ENCODE assay signal across 18 cellular contexts in the genomic region with DNA sequence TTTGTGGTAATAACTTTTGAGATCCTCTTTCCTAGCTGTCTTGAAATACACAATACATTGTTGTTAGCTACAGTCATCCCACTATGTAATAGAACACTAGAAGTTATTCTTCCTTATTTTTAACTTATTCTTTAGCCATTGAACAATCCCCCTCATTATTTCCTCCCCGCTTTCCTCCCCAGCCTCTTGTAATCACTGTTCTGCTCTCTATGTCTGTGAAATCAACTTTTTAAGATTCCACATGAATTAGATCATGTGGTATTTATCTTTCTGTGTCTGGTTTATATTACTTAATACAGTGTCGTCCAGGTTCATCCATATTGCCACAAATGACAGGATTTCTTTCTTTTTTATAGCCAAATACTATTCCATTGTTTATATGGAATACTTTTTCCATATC.
DNase-seq lines count a peak whose midpoint lies in the region; FAIRE-seq and TF ChIP-seq lines count a peak whose summit lies in the region.
"Had no signal": no experiment of that assay in that cellular context is flagged by ENCODE, and none has a peak within 500 bp of the region (broad histone marks: within the 10 kb centered on the region; RNA-seq: fewer than 3 reads in every experiment).

No MANE protein-coding gene starts in this region.

- no peaks in the 10 kb centered on the region for H3K36me3 ChIP-seq in osteoblast (ENCODE audit: insufficient read depth, low read length)
- H3K36me3 ChIP-seq: BE2C had no signal

- DNase-seq in COLO829 (ENCODE audit: low spot score) (peak; percentile 7), GM19239 (ENCODE audit: insufficient read length, low spot score) (no peak), choroid plexus epithelial cell (ENCODE audit: low read depth) (peak; percentile 4), iris pigment epithelial cell (ENCODE audit: low read depth) (peak; percentile 37), osteoblast (ENCODE audit: insufficient read length, low spot score, missing footprints) (no peak), GM03348 (ENCODE audit: low spot score) (no peak)
- DNase-seq in activated CD4-positive, alpha-beta T cell treated with anti-CD3 and anti-CD28 coated beads, Interleukin-2, amount 50 U/mL, for 48 hours, result no peak
- no peak for DNase-seq in stimulated activated CD4-positive, alpha-beta T cell treated with anti-CD3 and anti-CD28 coated beads, Interleukin-4, amount 100 ng/mL, for 1 hour
- DNase-seq: ACHN; BE2C; C1 segment of cervical spinal cord; CD4-positive, CD25-positive, alpha-beta regulatory T cell; DMS79 treated with DMSO at 0.1 percent for 48 hours; EL; HCEC 1CT had no signal

- no peaks in the 10 kb centered on the region for H4K20me1 ChIP-seq in osteoblast (ENCODE audit: insufficient read depth, low read length)

- H3K27me3 ChIP-seq in osteoblast (ENCODE audit: insufficient read depth, low read length), result no peaks in the 10 kb centered on the region
- H3K27me3 ChIP-seq: BE2C had no signal

- peaks cover 2% of the 10 kb centered on the region for H3K9me3 ChIP-seq in osteoblast (ENCODE audit: low read depth, low read length)
- H3K9me3 ChIP-seq: BE2C had no signal

- no peak overlapping the region for H3K4me3 ChIP-seq in choroid plexus epithelial cell (ENCODE audit: low read depth, low read length)
- no peak overlapping the region for H3K4me3 ChIP-seq in osteoblast (ENCODE audit: insufficient read depth, low read length)
- H3K4me3 ChIP-seq: GM23338 had no signal

- no peak overlapping the region for H2AFZ ChIP-seq in osteoblast (ENCODE audit: low read length)
- H2AFZ ChIP-seq: GM23338 had no signal

- H3K27ac ChIP-seq in osteoblast (ENCODE audit: low read depth, low read length), result no peak overlapping the region

- FAIRE-seq in GM19239 (lab: Jason Lieb, UNC), result peak; percentile 21
- FAIRE-seq: GM12891, H54 had no signal

- H3K4me2 ChIP-seq in osteoblast (ENCODE audit: insufficient read depth, low read length), result no peak overlapping the region
- H3K4me2 ChIP-seq: GM23338 had no signal

- TF ChIP-seq CTCF in choroid plexus epithelial cell (conservative IDR thresholded peaks at IDR 0.05; ENCODE audit: low read depth, low read length) (no peak), osteoblast (IDR thresholded peaks at IDR 0.05; ENCODE audit: extremely low read depth, low read depth, low read length) (no peak)

- H3K4me1 ChIP-seq in osteoblast (ENCODE audit: insufficient read depth, low read length), result no peaks in the 10 kb centered on the region
- H3K4me1 ChIP-seq: BE2C had no signal

- no peaks in the 10 kb centered on the region for H3K79me2 ChIP-seq in osteoblast (ENCODE audit: insufficient read depth, low read length)

Comparison
In these comparisons a context has a peak if more than half of its experiments do, and no peak if none do; other contexts are left out.
1. DNase-seq: peak in COLO829 (single experiment), choroid plexus epithelial cell (single experiment) and iris pigment epithelial cell (single experiment); none in GM19239 (single experiment), osteoblast (single experiment), GM03348 (single experiment), activated CD4-positive, alpha-beta T cell treated with anti-CD3 and anti-CD28 coated beads, Interleukin-2, amount 50 U/mL, for 48 hours (0 of 2) and stimulated activated CD4-positive, alpha-beta T cell treated with anti-CD3 and anti-CD28 coated beads, Interleukin-4, amount 100 ng/mL, for 1 hour (single experiment).